ENCODE assay signal across 8 cellular contexts in genomic region chr11:120337896-120338840, GRCh38. TPM values are rescaled to one million over a fixed set of nuclear protein-coding genes. Genes with fewer than 3 reads are reported as not detected.
DNase-seq lines count a peak whose midpoint lies in the region; ATAC-seq and TF ChIP-seq lines count a peak whose summit lies in the region.

No MANE protein-coding gene starts in this region.

- intact Hi-C loops in heart right ventricle (cut with DNase I) = loop anchor here in 9 of 10 donors (2.0 to 10.0 kb wide), 10 partner anchors 39 to 347 kb away; no protein-coding TSS in a partner anchor
- intact Hi-C loops in Right ventricle myocardium superior (cut with DNase I) = loop anchor here (5.0 to 10.0 kb wide), 2 partner anchors 74 to 97 kb away; no protein-coding TSS in a partner anchor

- H3K27ac Mint-ChIP-seq in glutamatergic neuron (ENCODE audit: unreplicated experiment) = peak overlapping the region; percentile 59
- peak overlapping the region; percentile 56 for H3K27ac Mint-ChIP-seq in stimulated activated effector memory CD8-positive, alpha-beta T cell treated with anti-CD3 and anti-CD28 coated beads, Interleukin-12 subunit alpha, Interleukin-12 subunit beta, amount 100 ng/mL, for 72 hours

- peaks cover 3% of the 10 kb centered on the region for H3K27me3 Mint-ChIP-seq in glutamatergic neuron (ENCODE audit: unreplicated experiment)

- DNase-seq in heart right ventricle (no peak), Right ventricle myocardium superior (no peak), WERI-Rb-1 (no peak), glutamatergic neuron (no peak)
- no peak for DNase-seq in stimulated activated effector memory CD8-positive, alpha-beta T cell treated with anti-CD3 and anti-CD28 coated beads, Interleukin-12 subunit alpha, Interleukin-12 subunit beta, amount 100 ng/mL, for 72 hours (ENCODE audit: low spot score in 2 of 2)

- no peaks in the 10 kb centered on the region for H3K36me3 Mint-ChIP-seq in glutamatergic neuron (ENCODE audit: unreplicated experiment)
- peaks cover 9% of the 10 kb centered on the region for H3K36me3 Mint-ChIP-seq in stimulated activated effector memory CD8-positive, alpha-beta T cell treated with anti-CD3 and anti-CD28 coated beads, Interleukin-12 subunit alpha, Interleukin-12 subunit beta, amount 100 ng/mL, for 72 hours

- peak overlapping the region; percentile 92 for H3K4me3 Mint-ChIP-seq in glutamatergic neuron (ENCODE audit: unreplicated experiment)
- H3K4me3 Mint-ChIP-seq in stimulated activated effector memory CD8-positive, alpha-beta T cell treated with anti-CD3 and anti-CD28 coated beads, Interleukin-12 subunit alpha, Interleukin-12 subunit beta, amount 100 ng/mL, for 72 hours = peak overlapping the region; percentile 89

- H3K9me3 ChIP-seq in heart right ventricle = no peaks in the 10 kb centered on the region
- no peaks in the 10 kb centered on the region for H3K9me3 ChIP-seq in WERI-Rb-1 (ENCODE audit: severe bottlenecking)

- H3K9me3 Mint-ChIP-seq in glutamatergic neuron (ENCODE audit: unreplicated experiment) = peaks cover 5% of the 10 kb centered on the region
- peaks cover 4% of the 10 kb centered on the region for H3K9me3 Mint-ChIP-seq in stimulated activated effector memory CD8-positive, alpha-beta T cell treated with anti-CD3 and anti-CD28 coated beads, Interleukin-12 subunit alpha, Interleukin-12 subunit beta, amount 100 ng/mL, for 72 hours

- TF ChIP-seq CTCF in heart right ventricle (IDR thresholded peaks at IDR 0.05) = no peak
- no peak for TF ChIP-seq CTCF in WERI-Rb-1 (IDR thresholded peaks at IDR 0.05; ENCODE audit: low read depth, low read length)
- no peak for TF ChIP-seq CTCF in glutamatergic neuron (IDR thresholded peaks at IDR 0.05; ENCODE audit: partially characterized antibody, unreplicated experiment)

- H3K4me1 Mint-ChIP-seq in glutamatergic neuron (ENCODE audit: low read depth, unreplicated experiment) = peaks cover 33% of the 10 kb centered on the region
- peaks cover 36% of the 10 kb centered on the region for H3K4me1 Mint-ChIP-seq in stimulated activated effector memory CD8-positive, alpha-beta T cell treated with anti-CD3 and anti-CD28 coated beads, Interleukin-12 subunit alpha, Interleukin-12 subunit beta, amount 100 ng/mL, for 72 hours

- peaks cover 0 to 69% (median 56%) of the 10 kb centered on the region in 9 donors for H3K4me1 ChIP-seq in heart right ventricle

- H3K27me3 ChIP-seq in heart right ventricle = peaks cover 0 to 95% (median 0%) of the 10 kb centered on the region in 7 donors
- H3K27me3 ChIP-seq in WERI-Rb-1 (ENCODE audit: insufficient read depth, low read depth, severe bottlenecking) = no peaks in the 10 kb centered on the region

- no peaks in the 10 kb centered on the region for H3K36me3 ChIP-seq in heart right ventricle
- H3K36me3 ChIP-seq in WERI-Rb-1 = peaks cover 3% of the 10 kb centered on the region; the same call in 1 of the 2 replicates

- WGBS in heart right ventricle, 2 donors = 5 to 8% methylated on average over 12 of the region's 12 CpGs

- H3K4me3 ChIP-seq in heart right ventricle (peak overlapping the region; percentile 82 to 99 (median 92)), WERI-Rb-1 (ENCODE audit: low read depth, low read length) (peak overlapping the region; percentile 98)

- H3K27ac ChIP-seq in heart right ventricle (peak overlapping the region; percentile 91 to 100 (median 99)), WERI-Rb-1 (peak overlapping the region; percentile 90)

- ATAC-seq in heart right ventricle (no peak), Right ventricle myocardium superior (ENCODE audit: poor library complexity) (no peak), GM18909 (IDR thresholded peaks at IDR 0.05; ENCODE audit: poor library complexity, unreplicated experiment) (no peak), GM18517 (IDR thresholded peaks at IDR 0.05; ENCODE audit: unreplicated experiment) (no peak), HG02840 (IDR thresholded peaks at IDR 0.05; ENCODE audit: low FRiP score, unreplicated experiment) (no peak)
- ATAC-seq in stimulated activated effector memory CD8-positive, alpha-beta T cell treated with anti-CD3 and anti-CD28 coated beads, Interleukin-12 subunit alpha, Interleukin-12 subunit beta, amount 100 ng/mL, for 72 hours = no peak

RNA-seq across cellular contexts. Expression of gene ARHGEF12, which starts 2.0 kb away (rescaled TPM):
- 100 to 1,000 TPM in 7 of 10 donors, 10 to 100 TPM in 3; 77.7 to 155 (median 115) TPM for total RNA-seq in heart right ventricle
- polyA plus RNA-seq in heart right ventricle = 10 to 100 TPM; 20.0 to 25.0 TPM
- 81.7 TPM for total RNA-seq in Right ventricle myocardium superior
- 40.8 TPM for total RNA-seq in glutamatergic neuron (ENCODE audit: unreplicated experiment)

RNA-seq across cellular contexts. Expression of gene TLCD5, which starts 13.1 kb away (rescaled TPM):
- 10 to 100 TPM in 5 of 10 donors, 1 to 10 TPM in 5; 7.4 to 14.5 (median 10.7) TPM for total RNA-seq in heart right ventricle
- 10 to 100 TPM in 1 of 2 donors, 1 to 10 TPM in 1; 4.1 to 12.4 TPM for polyA plus RNA-seq in heart right ventricle
- total RNA-seq in Right ventricle myocardium superior = 7.3 TPM
- total RNA-seq in glutamatergic neuron (ENCODE audit: unreplicated experiment) = 15.8 TPM
